Comparison of ENCODE assay signal across 29 cellular contexts in genomic region chr12:117209626-117210025, GRCh38.
"Had no signal": no experiment of that assay in that cellular context is flagged by ENCODE, and none has a peak within 500 bp of the region (broad histone marks: within the 10 kb centered on the region; RNA-seq: fewer than 3 reads in every experiment).

No MANE protein-coding gene starts in this region.

- DNase-seq: colonic mucosa; cortex of kidney; dermis blood vessel endothelial cell; dorsolateral prefrontal cortex; effector CD4-positive, alpha-beta T cell; effector CD8-positive, alpha-beta T cell; effector memory CD4-positive, alpha-beta T cell; effector memory CD8-positive, alpha-beta T cell; endodermal cell; erythroblast; esophagus squamous epithelium; foreskin fibroblast; foreskin keratinocyte; foreskin melanocyte; gastrocnemius medialis; glutamatergic neuron; heart left ventricle; heart right ventricle had no signal

- H3K4me3 ChIP-seq: colonic mucosa, coronary artery, dorsolateral prefrontal cortex, esophagus muscularis mucosa, esophagus squamous epithelium, gastrocnemius medialis, gastroesophageal sphincter, heart left ventricle, heart right ventricle, hepatocyte had no signal

- H3K27ac ChIP-seq: colonic mucosa, coronary artery, dorsolateral prefrontal cortex, epithelial cell of prostate, esophagus muscularis mucosa, esophagus squamous epithelium, foreskin keratinocyte, gastrocnemius medialis, gastroesophageal sphincter, heart left ventricle, heart right ventricle, hepatocyte had no signal

- H3K9me3 Mint-ChIP-seq: dendritic cell treated with granulocyte-macrophage colony-stimulating factor and Interleukin-4, amounts not matched to agents 40 ng/mL and 50 ng/mL, for 4 days; effector memory CD8-positive, alpha-beta T cell; endodermal cell had no signal

- ATAC-seq: effector memory CD8-positive, alpha-beta T cell; esophagus mucosa; foreskin keratinocyte; gastrocnemius medialis; gastroesophageal sphincter; heart left ventricle; heart right ventricle had no signal

- H3K9me3 ChIP-seq: colonic mucosa, esophagus muscularis mucosa, esophagus squamous epithelium, gastrocnemius medialis, gastroesophageal sphincter, heart left ventricle, heart right ventricle had no signal

- FAIRE-seq: colon, endometrium, endothelial cell of umbilical vein, frontal cortex had no signal

- H3K36me3 ChIP-seq: colonic mucosa, esophagus muscularis mucosa, esophagus squamous epithelium, gastrocnemius medialis, gastroesophageal sphincter, heart left ventricle, heart right ventricle had no signal

- H3K27me3 ChIP-seq: colonic mucosa, dorsolateral prefrontal cortex, foreskin keratinocyte, gastrocnemius medialis had no signal

- H2AFZ ChIP-seq: hepatocyte had no signal

- H3K4me3 Mint-ChIP-seq: dendritic cell treated with granulocyte-macrophage colony-stimulating factor and Interleukin-4, amounts not matched to agents 40 ng/mL and 50 ng/mL, for 4 days; effector memory CD8-positive, alpha-beta T cell; endodermal cell had no signal

- H3K27ac Mint-ChIP-seq: dendritic cell treated with granulocyte-macrophage colony-stimulating factor and Interleukin-4, amounts not matched to agents 40 ng/mL and 50 ng/mL, for 4 days; effector memory CD8-positive, alpha-beta T cell; endodermal cell had no signal

- H3K4me1 ChIP-seq: colonic mucosa, foreskin keratinocyte, gastrocnemius medialis, heart left ventricle, heart right ventricle had no signal

- H3K4me1 Mint-ChIP-seq: endodermal cell had no signal

- H3K79me2 ChIP-seq: hepatocyte had no signal

- H3K4me2 ChIP-seq: hepatocyte had no signal
